8 cellular contexts compared by ENCODE assay signal in the genomic region with DNA sequence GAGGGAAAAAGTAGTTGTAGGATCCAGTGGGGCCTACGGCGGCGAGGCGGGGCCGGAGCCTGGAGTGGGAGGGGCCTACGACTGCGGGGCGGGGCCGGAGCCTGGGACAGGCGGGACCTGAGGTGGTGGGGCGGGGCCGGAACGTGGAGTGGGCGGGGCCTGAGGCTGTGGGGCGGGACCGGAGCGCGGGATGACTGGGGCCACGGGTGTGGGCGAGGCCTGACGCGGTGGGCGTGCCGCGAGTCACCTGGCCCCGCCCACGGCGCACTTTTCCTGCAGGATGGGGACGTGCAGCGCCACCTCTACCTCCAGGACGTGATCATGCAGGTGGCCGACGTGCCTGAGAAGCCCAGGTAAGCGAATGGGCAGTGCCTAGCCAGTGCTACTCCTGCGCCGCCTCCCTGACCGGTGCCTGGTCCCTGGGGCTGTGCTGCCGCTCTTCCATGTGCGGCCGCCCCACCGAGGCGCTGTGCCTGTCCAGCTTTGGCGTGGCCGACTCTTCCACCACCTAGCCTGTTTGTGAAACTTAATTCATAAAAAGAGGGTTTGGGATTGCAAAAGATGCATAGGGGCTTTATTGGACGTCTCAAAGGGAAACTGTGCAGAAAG. TPM values are rescaled to one million over a fixed set of nuclear protein-coding genes. Genes with fewer than 3 reads are reported as not detected.
DNase-seq lines count a peak whose midpoint lies in the region; ATAC-seq and TF ChIP-seq lines count a peak whose summit lies in the region.

No MANE protein-coding gene starts in this region.

- DNase-seq in DMS79 (lab: John Stamatoyannopoulos, UW) = peak; percentile 27
- DNase-seq in SHP77 (lab: John Stamatoyannopoulos, UW) = peak; percentile 60 to 71
- DNase-seq in activated naive CD4-positive, alpha-beta T cell treated with Interleukin-2 at 50 U/mL for 16 hours = peak; percentile 89
- DNase-seq in foreskin keratinocyte = peak; percentile 71 to 86

- no peaks in the 10 kb centered on the region for H3K4me1 ChIP-seq in foreskin keratinocyte
- H3K4me1 ChIP-seq in neuron (ENCODE audit: insufficient read depth, low read length) = peaks cover 20% of the 10 kb centered on the region
- peaks cover 5 to 32% (median 30%) of the 10 kb centered on the region in 5 donors for H3K4me1 ChIP-seq in subcutaneous abdominal adipose tissue (ENCODE audit: control insufficient read depth in 5 of 5, insufficient read depth in 5 of 5, low read length in 5 of 5)

- H3K27ac ChIP-seq in KOPT-K1 (ENCODE audit: low read depth, low read length, poor library complexity, severe bottlenecking) = peak overlapping the region; percentile 90
- peak overlapping the region; percentile 97 for H3K27ac ChIP-seq in foreskin keratinocyte
- H3K27ac ChIP-seq in subcutaneous abdominal adipose tissue (ENCODE audit: low read depth, low read length) = peak overlapping the region; percentile 77

- no peak for TF ChIP-seq CTCF in foreskin keratinocyte (conservative IDR thresholded peaks at IDR 0.05)

- peaks cover 40% of the 10 kb centered on the region for H3K36me3 ChIP-seq in KOPT-K1 (ENCODE audit: insufficient read depth, low read length)
- peaks cover 25% of the 10 kb centered on the region for H3K36me3 ChIP-seq in neuron (ENCODE audit: insufficient read depth, low read length)
- peaks cover 0 to 32% (median 30%) of the 10 kb centered on the region in 5 donors for H3K36me3 ChIP-seq in subcutaneous abdominal adipose tissue (ENCODE audit: control insufficient read depth in 5 of 5, insufficient read depth in 5 of 5, low read length in 5 of 5)

- H3K27me3 ChIP-seq in foreskin keratinocyte (no peaks in the 10 kb centered on the region), neuron (ENCODE audit: insufficient read depth, low read length) (no peaks in the 10 kb centered on the region), subcutaneous abdominal adipose tissue (ENCODE audit: control insufficient read depth in 5 of 5, insufficient read depth in 4 of 5, low read length in 5 of 5) (no peaks in the 10 kb centered on the region)

- peak overlapping the region in 3 of 5 donors; percentile 77 to 95 (median 84) for H3K9ac ChIP-seq in subcutaneous abdominal adipose tissue (ENCODE audit: low read length in 5 of 5)

- H2AFZ ChIP-seq in neuron (ENCODE audit: low read depth, low read length) = peak overlapping the region; percentile 86

- no peaks in the 10 kb centered on the region for H3K9me3 ChIP-seq in KOPT-K1 (ENCODE audit: insufficient read depth, low read length, poor library complexity, severe bottlenecking)
- H3K9me3 ChIP-seq in neuron (ENCODE audit: low read length) = no peaks in the 10 kb centered on the region
- H3K9me3 ChIP-seq in subcutaneous abdominal adipose tissue (ENCODE audit: control insufficient read depth in 5 of 5, low read length in 5 of 5) = no peaks in the 10 kb centered on the region

- peak; percentile 63 for ATAC-seq in GM21825 (IDR thresholded peaks at IDR 0.05; ENCODE audit: unreplicated experiment)
- ATAC-seq in foreskin keratinocyte = peak; percentile 74

- H3K4me3 ChIP-seq in neuron (ENCODE audit: low read length) (peak overlapping the region; percentile 82), subcutaneous abdominal adipose tissue (ENCODE audit: low read depth in 1 of 5, low read length in 5 of 5) (peak overlapping the region in 4 of 5 donors; percentile 70 to 92 (median 86))

RNA-seq across cellular contexts. Expression of a gene that starts 0.5 kb away (rescaled TPM):
- total RNA-seq in foreskin keratinocyte = 42.3 and 50.3 TPM in 2 replicates
- polyA plus RNA-seq in foreskin keratinocyte = 42.9 and 54.1 TPM in 2 replicates

RNA-seq across cellular contexts. Expression of a gene that starts 0.5 kb away (rescaled TPM):
- total RNA-seq in foreskin keratinocyte = 64.9 and 68.1 TPM in 2 replicates
- 84.2 and 88.8 TPM in 2 replicates for polyA plus RNA-seq in foreskin keratinocyte

RNA-seq across cellular contexts. Expression of a gene that starts 27.5 kb away (rescaled TPM):
- not detected in 2 replicates for total RNA-seq in foreskin keratinocyte
- not detected in 2 replicates for polyA plus RNA-seq in foreskin keratinocyte

RNA-seq across cellular contexts. Expression of a gene that starts 32.5 kb away (rescaled TPM):
- 137 and 180 TPM in 2 replicates for total RNA-seq in foreskin keratinocyte
- 94.3 and 134 TPM in 2 replicates for polyA plus RNA-seq in foreskin keratinocyte

RNA-seq across cellular contexts. Expression of a gene that starts 38.0 kb away (rescaled TPM):
- total RNA-seq in foreskin keratinocyte = not detected in 2 replicates
- polyA plus RNA-seq in foreskin keratinocyte = not detected in 2 replicates

Comparison
In these comparisons a context has a peak if more than half of its experiments do, and no peak if none do; other contexts are left out.
1. Peak in every context shown above with its lines: DNase-seq, ATAC-seq, H3K4me3 ChIP-seq and H3K27ac ChIP-seq.
2. DNase-seq: peak in every context shown above with its lines; median percentile 89 in activated naive CD4-positive, alpha-beta T cell treated with Interleukin-2 at 50 U/mL for 16 hours; 78 in foreskin keratinocyte; 66 in SHP77; 27 in DMS79.